In the genomic region with DNA sequence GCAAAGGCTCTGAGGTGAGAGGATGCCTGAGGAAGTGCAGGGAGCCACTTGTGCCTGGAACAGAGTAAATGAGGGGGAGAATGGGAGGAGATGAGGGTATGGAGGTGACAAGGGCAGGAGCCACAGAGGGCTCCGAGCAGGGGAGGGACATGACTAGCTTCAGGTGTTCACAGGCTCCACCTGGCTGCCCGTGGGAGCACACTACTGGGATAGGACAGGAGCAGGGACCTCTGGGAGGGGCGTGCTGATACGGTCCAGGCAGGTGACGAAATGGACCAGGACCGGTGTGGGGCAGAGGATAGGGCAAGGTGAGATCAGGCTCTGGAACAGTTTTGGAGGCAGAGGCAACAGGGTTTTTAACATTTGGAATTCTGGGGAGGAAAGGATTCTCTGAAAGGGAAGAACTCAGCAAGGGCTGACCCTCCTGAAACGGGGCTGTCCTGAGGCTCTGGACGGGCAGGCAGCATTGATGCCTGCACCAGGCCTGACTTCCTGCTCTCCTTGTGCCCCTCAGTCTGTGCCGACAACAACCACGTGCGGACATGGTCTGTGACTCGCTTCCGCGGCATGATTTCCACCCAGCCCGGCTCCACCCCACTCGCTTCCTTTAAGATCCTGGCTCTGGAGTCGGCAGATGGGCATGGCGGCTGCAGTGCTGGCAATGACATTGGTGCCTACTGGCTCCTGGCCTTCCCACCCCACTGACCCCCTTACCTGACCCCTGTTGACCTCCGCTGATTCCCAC, we compare ENCODE assay signal across 15 cellular contexts. TPM values are rescaled to one million over a fixed set of nuclear protein-coding genes. Genes with fewer than 3 reads are reported as not detected.
DNase-seq lines count a peak whose midpoint lies in the region; ATAC-seq, FAIRE-seq and TF ChIP-seq lines count a peak whose summit lies in the region.
"Had no signal": no experiment of that assay in that cellular context is flagged by ENCODE, and none has a peak within 500 bp of the region (broad histone marks: within the 10 kb centered on the region; RNA-seq: fewer than 3 reads in every experiment).

No MANE protein-coding gene starts in this region.

- H3K4me1 Mint-ChIP-seq in endothelial cell (ENCODE audit: unreplicated experiment), result no peaks in the 10 kb centered on the region

- H3K9me3 Mint-ChIP-seq in endothelial cell (ENCODE audit: unreplicated experiment), result no peaks in the 10 kb centered on the region
- H3K9me3 Mint-ChIP-seq: activated naive CD4-positive, alpha-beta T cell treated with anti-CD3 and anti-CD28 coated beads, Interleukin-2, amount 50 U/mL, for 24 hours; CD4-positive, CD25-positive, alpha-beta regulatory T cell; central memory CD8-positive, alpha-beta T cell; T-helper 2 cell treated with Interferon-gamma antibody and Interleukin-4, amounts not matched to agents 5 μg/mL and 100 μg/mL, for 36 hours had no signal

- ATAC-seq in left lung, result no peak
- no peak for ATAC-seq in GM21526 (IDR thresholded peaks at IDR 0.05; ENCODE audit: low FRiP score, unreplicated experiment)
- ATAC-seq: GM12878 had no signal

- peaks cover 5 to 84% (median 62%) of the 10 kb centered on the region in 6 donors for H3K36me3 ChIP-seq in spleen
- H3K36me3 ChIP-seq in left lung, result peaks cover 0 to 77% of the 10 kb centered on the region in 2 donors

- TF ChIP-seq CTCF in endothelial cell (IDR thresholded peaks at IDR 0.05; ENCODE audit: unreplicated experiment), result no peak
- no peak for TF ChIP-seq CTCF in spleen (IDR thresholded peaks at IDR 0.05 in 8 of 11, conservative IDR thresholded peaks at IDR 0.05 in 3 of 11)
- no peak for TF ChIP-seq CTCF in left lung (IDR thresholded peaks at IDR 0.05)

- 89 to 96% (median 94%) methylated on average over 19 of the region's 19 CpGs for WGBS in spleen, 5 donors

- no peak overlapping the region for H3K4me3 ChIP-seq in spleen
- H3K4me3 ChIP-seq in left lung, result no peak overlapping the region
- H3K4me3 ChIP-seq: GM12878 had no signal

- peaks cover 8% of the 10 kb centered on the region for H3K27me3 Mint-ChIP-seq in endothelial cell (ENCODE audit: unreplicated experiment)
- H3K27me3 Mint-ChIP-seq: activated naive CD4-positive, alpha-beta T cell treated with anti-CD3 and anti-CD28 coated beads, Interleukin-2, amount 50 U/mL, for 24 hours; CD4-positive, CD25-positive, alpha-beta regulatory T cell; central memory CD8-positive, alpha-beta T cell had no signal

- intact Hi-C loops in spleen (cut with DNase I; ENCODE audit: low total_unique reads), result no loop called here
- intact Hi-C loops in left lung (cut with DNase I), result no loop called here

- peak overlapping the region; percentile 24 for H3K4me3 Mint-ChIP-seq in endothelial cell (ENCODE audit: unreplicated experiment)
- H3K4me3 Mint-ChIP-seq: activated naive CD4-positive, alpha-beta T cell treated with anti-CD3 and anti-CD28 coated beads, Interleukin-2, amount 50 U/mL, for 24 hours; central memory CD8-positive, alpha-beta T cell; T-helper 2 cell treated with Interferon-gamma antibody and Interleukin-4, amounts not matched to agents 5 μg/mL and 100 μg/mL, for 36 hours had no signal

- H3K36me3 Mint-ChIP-seq in endothelial cell (ENCODE audit: low read depth, unreplicated experiment), result peaks cover 25% of the 10 kb centered on the region

- DNase-seq in H54 (ENCODE audit: insufficient read length, low spot score) (no peak), RCC 7860 (ENCODE audit: low spot score) (peak; percentile 59), endothelial cell (ENCODE audit: low spot score) (no peak), spleen (peak; percentile 74), left lung (no peak), midbrain (lab: John Stamatoyannopoulos, UW) (no peak)
- DNase-seq: activated CD4-positive, alpha-beta T cell treated with anti-CD3 and anti-CD28 coated beads for 48 hours; CD4-positive, CD25-positive, alpha-beta regulatory T cell; HCEC 1CT; NCI-H1092 treated with DMSO at 0.1 percent for 48 hours had no signal

- H3K27ac ChIP-seq in spleen (no peak overlapping the region), left lung (no peak overlapping the region)

- TF ChIP-seq POLR2A in H54 (IDR thresholded peaks at IDR 0.05; ENCODE audit: low read depth, low read length), result peak; percentile 17; the same call in 1 of the 2 replicates
- TF ChIP-seq POLR2A in spleen (IDR thresholded peaks at IDR 0.05), result no peak

- H3K27me3 ChIP-seq in spleen (replicated peaks in 1 of 7), result no peaks in the 10 kb centered on the region
- H3K27me3 ChIP-seq in left lung, result no peaks in the 10 kb centered on the region

- H3K9me3 ChIP-seq in spleen, result peaks cover 0 to 6% (median 0%) of the 10 kb centered on the region in 8 donors
- no peaks in the 10 kb centered on the region for H3K9me3 ChIP-seq in left lung

- FAIRE-seq in H54 (lab: Jason Lieb, UNC) (peak; percentile 36), RCC 7860 (lab: Jason Lieb, UNC) (no peak)
- FAIRE-seq: GM12878 had no signal

- H3K27ac Mint-ChIP-seq in endothelial cell (ENCODE audit: unreplicated experiment), result no peak overlapping the region
- H3K27ac Mint-ChIP-seq: activated naive CD4-positive, alpha-beta T cell treated with anti-CD3 and anti-CD28 coated beads, Interleukin-2, amount 50 U/mL, for 24 hours; T-helper 2 cell treated with Interferon-gamma antibody and Interleukin-4, amounts not matched to agents 5 μg/mL and 100 μg/mL, for 36 hours had no signal

- H3K4me1 ChIP-seq in spleen (peaks cover 0 to 34% (median 0%) of the 10 kb centered on the region in 6 donors), left lung (peaks cover 0 to 33% of the 10 kb centered on the region in 2 donors)

RNA-seq across cellular contexts. Expression of gene SHKBP1, which starts 11.6 kb away (rescaled TPM):
- 84.6 TPM for total RNA-seq in endothelial cell (ENCODE audit: unreplicated experiment)
- 100 to 1,000 TPM; 127 to 282 (median 151) TPM for total RNA-seq in spleen
- 100 to 1,000 TPM; 102 to 164 (median 152) TPM for polyA plus RNA-seq in spleen
- total RNA-seq in left lung, result 100 to 1,000 TPM in 1 of 2 donors, 10 to 100 TPM in 1; 73.9 to 122 TPM

RNA-seq across cellular contexts. Expression of gene LTBP4, which starts 12.9 kb away (rescaled TPM):
- 175 TPM for total RNA-seq in endothelial cell (ENCODE audit: unreplicated experiment)
- 100 to 1,000 TPM in 6 of 7 donors, 10 to 100 TPM in 1; 66.0 to 197 (median 186) TPM for total RNA-seq in spleen
- polyA plus RNA-seq in spleen, result 100 to 1,000 TPM in 1 of 3 donors, 10 to 100 TPM in 2; 26.5 to 107 (median 34.3) TPM
- 100 to 1,000 TPM; 151 to 181 TPM for total RNA-seq in left lung

Comparison
In these comparisons a context has a peak if more than half of its experiments do, and no peak if none do; other contexts are left out.
1. DNase-seq: peak in RCC 7860 (single experiment) and spleen (single experiment); none in H54 (single experiment), endothelial cell (single experiment), left lung (0 of 2) and midbrain (single experiment).